In the genomic region with DNA sequence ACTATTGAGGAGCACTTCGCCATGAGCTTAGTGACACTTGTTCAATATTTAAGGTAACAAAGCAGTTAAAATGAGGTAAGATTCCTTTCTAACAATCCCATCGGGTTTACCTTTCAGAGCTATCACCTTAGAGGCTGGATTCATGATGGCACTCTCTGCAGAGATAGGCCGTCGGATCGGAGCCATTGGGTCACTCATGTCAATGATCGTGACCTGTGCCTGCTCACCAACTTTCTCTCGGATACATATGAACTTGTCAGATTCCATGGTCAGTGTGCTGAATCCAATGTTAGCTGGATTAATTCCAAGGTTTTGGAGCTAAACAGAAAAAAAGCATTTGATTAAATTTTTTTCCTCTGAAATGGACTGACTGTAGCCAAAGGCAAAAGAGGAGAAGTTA, we compare ENCODE assay signal across 29 cellular contexts.
"Had no signal": no experiment of that assay in that cellular context is flagged by ENCODE, and none has a peak within 500 bp of the region (broad histone marks: within the 10 kb centered on the region; RNA-seq: fewer than 3 reads in every experiment).

No MANE protein-coding gene starts in this region.

- H3K27me3 Mint-ChIP-seq: activated CD4-positive, alpha-beta memory T cell treated with anti-CD3 and anti-CD28 coated beads for 36 hours; activated T-cell treated with anti-CD3 and anti-CD28 coated beads, Interleukin-2, amount 50 U/mL, for 24 hours; dendritic cell treated with granulocyte-macrophage colony-stimulating factor and Interleukin-4, amounts not matched to agents 40 ng/mL and 50 ng/mL, for 4 days; progenitor cell of endocrine pancreas had no signal

- H2AFZ ChIP-seq: hepatocyte had no signal

- H3K36me3 ChIP-seq: breast epithelium, ovary, suprapubic skin, vagina had no signal

- H3K4me3 ChIP-seq: breast epithelium, gastroesophageal sphincter, hepatocyte, ovary, suprapubic skin, upper lobe of left lung, vagina had no signal

- H3K27ac ChIP-seq: breast epithelium, epithelial cell of prostate, gastroesophageal sphincter, hepatocyte, neutrophil, ovary, suprapubic skin, upper lobe of left lung, vagina had no signal

- ATAC-seq: gastroesophageal sphincter had no signal

- H3K4me3 Mint-ChIP-seq: activated CD4-positive, alpha-beta memory T cell treated with anti-CD3 and anti-CD28 coated beads for 36 hours; activated CD4-positive, alpha-beta T cell treated with anti-CD3 and anti-CD28 coated beads, Interleukin-2, amount 10 ng/mL, durations not matched to agents 24 days and 14 days; activated T-cell treated with anti-CD3 and anti-CD28 coated beads, Interleukin-2, amount 50 U/mL, for 24 hours; dendritic cell treated with granulocyte-macrophage colony-stimulating factor and Interleukin-4, amounts not matched to agents 40 ng/mL and 50 ng/mL, for 4 days; nephron; T-helper 1 cell treated with Interleukin-12 subunit alpha and Interleukin-12 subunit beta and Interleukin-4 antibody, amounts not matched to agents 30 μg/mL and 1 μg/mL, for 36 hours had no signal

- H3K9me3 ChIP-seq: breast epithelium, gastroesophageal sphincter, neutrophil, ovary, suprapubic skin, upper lobe of left lung, vagina had no signal

- DNase-seq: activated CD4-positive, alpha-beta memory T cell treated with anti-CD3 and anti-CD28 coated beads for 36 hours; activated CD4-positive, alpha-beta T cell treated with anti-CD3 and anti-CD28 coated beads, Interleukin-2, amount 10 ng/mL, durations not matched to agents 24 days and 14 days; activated CD4-positive, CD25-positive, alpha-beta regulatory T cell treated with anti-CD3 and anti-CD28 coated beads, Interleukin-2, amount 50 U/mL, for 72 hours; activated CD8-positive, alpha-beta memory T cell treated with anti-CD3 and anti-CD28 coated beads, Interleukin-2, amount 50 U/mL, for 48 hours; activated gamma-delta T cell; activated naive CD4-positive, alpha-beta T cell treated with anti-CD3 and anti-CD28 coated beads, Interleukin-2, amount 50 U/mL, for 16 hours; activated T-cell treated with anti-CD3 and anti-CD28 coated beads, Interleukin-2, amount 50 U/mL, for 24 hours; amygdala; central memory CD4-positive, alpha-beta T cell; effector CD4-positive, alpha-beta T cell; islet precursor cell; left ventricle myocardium superior; ovary; retina; stimulated activated naive CD4-positive, alpha-beta T cell; SW 1271; T-helper 9 cell; upper lobe of left lung had no signal

- H3K4me1 Mint-ChIP-seq: activated CD4-positive, alpha-beta T cell treated with anti-CD3 and anti-CD28 coated beads, Interleukin-2, amount 10 ng/mL, durations not matched to agents 24 days and 14 days had no signal

- H3K79me2 ChIP-seq: hepatocyte had no signal

- H3K27ac Mint-ChIP-seq: activated CD4-positive, alpha-beta memory T cell treated with anti-CD3 and anti-CD28 coated beads for 36 hours; activated CD4-positive, alpha-beta T cell treated with anti-CD3 and anti-CD28 coated beads, Interleukin-2, amount 10 ng/mL, durations not matched to agents 24 days and 14 days; activated T-cell treated with anti-CD3 and anti-CD28 coated beads, Interleukin-2, amount 50 U/mL, for 24 hours; dendritic cell treated with granulocyte-macrophage colony-stimulating factor and Interleukin-4, amounts not matched to agents 40 ng/mL and 50 ng/mL, for 4 days; nephron; progenitor cell of endocrine pancreas; T-helper 1 cell treated with Interleukin-12 subunit alpha and Interleukin-12 subunit beta and Interleukin-4 antibody, amounts not matched to agents 30 μg/mL and 1 μg/mL, for 36 hours had no signal

- H3K4me2 ChIP-seq: hepatocyte had no signal

- H3K4me1 ChIP-seq: breast epithelium, gastroesophageal sphincter, suprapubic skin, upper lobe of left lung, vagina had no signal

- H3K27me3 ChIP-seq: breast epithelium, gastroesophageal sphincter, hepatocyte, neutrophil, ovary, suprapubic skin, upper lobe of left lung, vagina had no signal

- H3K36me3 Mint-ChIP-seq: activated CD4-positive, alpha-beta memory T cell treated with anti-CD3 and anti-CD28 coated beads for 36 hours had no signal

- H3K9me3 Mint-ChIP-seq: activated CD4-positive, alpha-beta memory T cell treated with anti-CD3 and anti-CD28 coated beads for 36 hours; activated CD4-positive, alpha-beta T cell treated with anti-CD3 and anti-CD28 coated beads, Interleukin-2, amount 10 ng/mL, durations not matched to agents 24 days and 14 days; activated T-cell treated with anti-CD3 and anti-CD28 coated beads, Interleukin-2, amount 50 U/mL, for 24 hours; dendritic cell treated with granulocyte-macrophage colony-stimulating factor and Interleukin-4, amounts not matched to agents 40 ng/mL and 50 ng/mL, for 4 days; nephron; T-helper 1 cell treated with Interleukin-12 subunit alpha and Interleukin-12 subunit beta and Interleukin-4 antibody, amounts not matched to agents 30 μg/mL and 1 μg/mL, for 36 hours had no signal
